Comparison of ENCODE assay signal across 10 cellular contexts in the genomic region with DNA sequence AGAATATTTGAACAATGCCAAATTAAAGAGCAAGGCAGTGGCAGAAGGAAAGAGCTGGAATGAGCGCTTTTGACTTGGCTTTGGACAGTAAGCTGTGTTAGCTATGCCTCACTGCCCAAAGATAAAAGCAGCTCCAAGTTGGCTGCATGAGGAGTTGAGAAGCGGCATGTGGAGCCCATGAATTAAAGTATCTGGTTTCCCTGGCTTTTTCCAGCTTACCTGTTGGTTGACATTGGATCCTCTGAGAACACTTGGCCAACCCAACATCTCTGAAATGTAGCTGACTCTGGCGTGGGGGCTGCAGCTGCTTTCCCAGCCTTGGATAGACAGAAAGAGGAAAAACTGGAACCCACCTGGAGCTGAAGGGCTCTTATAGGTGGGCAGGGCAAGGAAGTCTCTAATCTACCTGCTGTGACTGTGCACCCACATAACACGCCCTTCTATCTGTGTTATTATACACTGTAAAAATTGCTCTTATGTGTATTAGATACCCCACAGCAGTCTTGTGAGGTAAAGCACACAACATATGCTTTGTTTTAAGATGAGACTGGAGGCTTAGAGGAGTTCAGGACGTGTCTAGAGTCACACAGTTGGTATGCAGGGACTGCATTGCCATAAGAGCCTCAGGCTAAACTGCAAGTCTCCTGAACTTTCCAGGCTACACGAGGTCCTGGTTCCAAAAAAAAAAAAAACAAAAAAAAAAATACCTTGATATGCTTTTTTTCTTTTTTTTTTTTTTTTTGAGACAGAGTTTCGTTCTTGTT. TPM values are rescaled to one million over a fixed set of nuclear protein-coding genes. Genes with fewer than 3 reads are reported as not detected.
A peak's percentile ranks its signal among the peaks of the same experiment; 100 is the strongest.
DNase-seq lines count a peak whose midpoint lies in the region; ATAC-seq, FAIRE-seq and TF ChIP-seq lines count a peak whose summit lies in the region.
"Had no signal": no experiment of that assay in that cellular context is flagged by ENCODE, and none has a peak within 500 bp of the region (broad histone marks: within the 10 kb centered on the region; RNA-seq: fewer than 3 reads in every experiment).

No MANE protein-coding gene starts in this region.

- no peaks in the 10 kb centered on the region for H3K79me1 ChIP-seq in mesenchymal stem cell (replicated peaks; ENCODE audit: low read length, poor library complexity, severe bottlenecking)

- peak; percentile 67 for ATAC-seq in SK-N-SH treated with all-trans-retinoic acid at 6 μM for 48 hours
- no peak for ATAC-seq in GM21528 (IDR thresholded peaks at IDR 0.05; ENCODE audit: low FRiP score, unreplicated experiment)

- H4K91ac ChIP-seq in mesenchymal stem cell (ENCODE audit: low read length) = no peak overlapping the region

- no peaks in the 10 kb centered on the region for H3K9me3 ChIP-seq in mesenchymal stem cell (ENCODE audit: control insufficient read depth, low read length)

- no peak overlapping the region for H3K9ac ChIP-seq in mesenchymal stem cell (ENCODE audit: low read length)

- H3K4me2 ChIP-seq in mesenchymal stem cell (ENCODE audit: low read length, poor library complexity, severe bottlenecking) = peak overlapping the region; percentile 53

- no peak for FAIRE-seq in urothelium cell line (lab: Jason Lieb, UNC)

- H3K27ac ChIP-seq in mesenchymal stem cell (ENCODE audit: low read length, poor library complexity, severe bottlenecking) = peak overlapping the region; percentile 84

- H3K14ac ChIP-seq in mesenchymal stem cell (ENCODE audit: low read length in 2 of 2) = peak overlapping the region in 1 of 2 experiments; percentile 66

- peak overlapping the region in 1 of 2 experiments; percentile 26 for H2BK12ac ChIP-seq in mesenchymal stem cell (ENCODE audit: low read length in 2 of 2)

- H3K4me3 ChIP-seq in mesenchymal stem cell (ENCODE audit: insufficient read depth in 1 of 2, low read depth in 1 of 2, low read length in 2 of 2) = no peak overlapping the region

- H3K4me1 ChIP-seq in mesenchymal stem cell (ENCODE audit: control insufficient read depth, insufficient read depth, low read depth, low read length) = peaks cover 37% of the 10 kb centered on the region

- peak overlapping the region in 1 of 2 experiments; percentile 48 for H3K4ac ChIP-seq in mesenchymal stem cell (ENCODE audit: low read depth in 1 of 2, low read length in 2 of 2)

- no peak overlapping the region for H2BK5ac ChIP-seq in mesenchymal stem cell (ENCODE audit: low read depth, low read length, poor library complexity, severe bottlenecking)

- peak; percentile 88 for DNase-seq in DMS 273 (lab: John Stamatoyannopoulos, UW; ENCODE audit: unreplicated experiment)
- peak; percentile 98 for DNase-seq in NCI-H1092 treated with DMSO at 0.1 percent for 48 hours (lab: John Stamatoyannopoulos, UW)
- peak; percentile 63 for DNase-seq in mesenchymal stem cell
- no peak for DNase-seq in urothelium cell line (ENCODE audit: low spot score)
- DNase-seq in CD1c-positive myeloid dendritic cell (ENCODE audit: extremely low spot score) = no peak
- no peak for DNase-seq in GM19238 (ENCODE audit: insufficient read length, low spot score)
- DNase-seq: activated CD4-positive, alpha-beta T cell treated with anti-CD3 and anti-CD28 coated beads for 4 hours; activated naive CD8-positive, alpha-beta T cell treated with anti-CD3 and anti-CD28 coated beads, Interleukin-2, amount 10 ng/mL, durations not matched to agents 7 days and 5 days had no signal

- peak overlapping the region; percentile 79 for H2AK5ac ChIP-seq in mesenchymal stem cell (ENCODE audit: low read length, severe bottlenecking)

- no peaks in the 10 kb centered on the region for H3K27me3 ChIP-seq in mesenchymal stem cell (ENCODE audit: control insufficient read depth in 1 of 2, insufficient read depth in 1 of 2, low read length in 2 of 2)

- no peak overlapping the region for H4K8ac ChIP-seq in mesenchymal stem cell (ENCODE audit: low read length)

- WGBS in mesenchymal stem cell = 77% methylated on average over 4 of the region's 7 CpGs

- H2AFZ ChIP-seq in mesenchymal stem cell (ENCODE audit: low read depth, low read length) = no peak overlapping the region

- peaks cover 5 to 16% of the 10 kb centered on the region in 2 experiments for H3K36me3 ChIP-seq in mesenchymal stem cell (ENCODE audit: control insufficient read depth in 1 of 2, insufficient read depth in 2 of 2, low read depth in 1 of 2, low read length in 2 of 2)

- H3K23ac ChIP-seq in mesenchymal stem cell (ENCODE audit: low read length in 2 of 2) = no peak overlapping the region

- H2BK15ac ChIP-seq in mesenchymal stem cell (ENCODE audit: low read depth, poor library complexity, severe bottlenecking) = peak overlapping the region; percentile 88

- peak overlapping the region; percentile 16 to 42 for H3K18ac ChIP-seq in mesenchymal stem cell (ENCODE audit: low read depth in 1 of 2, low read length in 2 of 2)

- peak overlapping the region; percentile 23 for H2BK120ac ChIP-seq in mesenchymal stem cell (ENCODE audit: low read depth, low read length)

TF ChIP-seq in SK-N-SH treated with all-trans-retinoic acid at 6 μM for 48 hours, 23 proteins besides CTCF, POLR2A, EP300 and RAD21:
- TF ChIP-seq ARNTL (CRISPR knock-in tag; IDR thresholded peaks at IDR 0.05; ENCODE audit: borderline replicate concordance, low read depth) = no peak
- TF ChIP-seq, protein P1, sequence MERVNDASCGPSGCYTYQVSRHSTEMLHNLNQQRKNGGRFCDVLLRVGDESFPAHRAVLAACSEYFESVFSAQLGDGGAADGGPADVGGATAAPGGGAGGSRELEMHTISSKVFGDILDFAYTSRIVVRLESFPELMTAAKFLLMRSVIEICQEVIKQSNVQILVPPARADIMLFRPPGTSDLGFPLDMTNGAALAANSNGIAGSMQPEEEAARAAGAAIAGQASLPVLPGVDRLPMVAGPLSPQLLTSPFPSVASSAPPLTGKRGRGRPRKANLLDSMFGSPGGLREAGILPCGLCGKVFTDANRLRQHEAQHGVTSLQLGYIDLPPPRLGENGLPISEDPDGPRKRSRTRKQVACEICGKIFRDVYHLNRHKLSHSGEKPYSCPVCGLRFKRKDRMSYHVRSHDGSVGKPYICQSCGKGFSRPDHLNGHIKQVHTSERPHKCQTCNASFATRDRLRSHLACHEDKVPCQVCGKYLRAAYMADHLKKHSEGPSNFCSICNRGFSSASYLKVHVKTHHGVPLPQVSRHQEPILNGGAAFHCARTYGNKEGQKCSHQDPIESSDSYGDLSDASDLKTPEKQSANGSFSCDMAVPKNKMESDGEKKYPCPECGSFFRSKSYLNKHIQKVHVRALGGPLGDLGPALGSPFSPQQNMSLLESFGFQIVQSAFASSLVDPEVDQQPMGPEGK (CRISPR knock-in tag; IDR thresholded peaks at IDR 0.05; ENCODE audit: borderline replicate concordance) = no peak
- TF ChIP-seq, protein P2, sequence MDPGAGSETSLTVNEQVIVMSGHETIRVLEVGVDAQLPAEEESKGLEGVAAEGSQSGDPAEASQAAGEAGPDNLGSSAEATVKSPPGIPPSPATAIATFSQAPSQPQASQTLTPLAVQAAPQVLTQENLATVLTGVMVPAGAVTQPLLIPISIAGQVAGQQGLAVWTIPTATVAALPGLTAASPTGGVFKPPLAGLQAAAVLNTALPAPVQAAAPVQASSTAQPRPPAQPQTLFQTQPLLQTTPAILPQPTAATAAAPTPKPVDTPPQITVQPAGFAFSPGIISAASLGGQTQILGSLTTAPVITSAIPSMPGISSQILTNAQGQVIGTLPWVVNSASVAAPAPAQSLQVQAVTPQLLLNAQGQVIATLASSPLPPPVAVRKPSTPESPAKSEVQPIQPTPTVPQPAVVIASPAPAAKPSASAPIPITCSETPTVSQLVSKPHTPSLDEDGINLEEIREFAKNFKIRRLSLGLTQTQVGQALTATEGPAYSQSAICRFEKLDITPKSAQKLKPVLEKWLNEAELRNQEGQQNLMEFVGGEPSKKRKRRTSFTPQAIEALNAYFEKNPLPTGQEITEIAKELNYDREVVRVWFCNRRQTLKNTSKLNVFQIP (CRISPR knock-in tag; IDR thresholded peaks at IDR 0.05; ENCODE audit: borderline replicate concordance, low read depth) = no peak

RNA-seq across cellular contexts. Expression of a gene that starts 5.8 kb away (rescaled TPM):
- 23.3 TPM for polyA plus RNA-seq in mesenchymal stem cell (2013, experiment 1 of 2)
- polyA plus RNA-seq in mesenchymal stem cell (2013, experiment 2 of 2) = 25.0 TPM

Comparison
In these comparisons a context has a peak if more than half of its experiments do, and no peak if none do; other contexts are left out.
1. DNase-seq: peak in DMS 273 (single experiment), NCI-H1092 treated with DMSO at 0.1 percent for 48 hours (single experiment) and mesenchymal stem cell (single experiment); none in urothelium cell line (single experiment), CD1c-positive myeloid dendritic cell (single experiment) and GM19238 (single experiment).